ENCODE assay signal across 8 cellular contexts in the genomic region with DNA sequence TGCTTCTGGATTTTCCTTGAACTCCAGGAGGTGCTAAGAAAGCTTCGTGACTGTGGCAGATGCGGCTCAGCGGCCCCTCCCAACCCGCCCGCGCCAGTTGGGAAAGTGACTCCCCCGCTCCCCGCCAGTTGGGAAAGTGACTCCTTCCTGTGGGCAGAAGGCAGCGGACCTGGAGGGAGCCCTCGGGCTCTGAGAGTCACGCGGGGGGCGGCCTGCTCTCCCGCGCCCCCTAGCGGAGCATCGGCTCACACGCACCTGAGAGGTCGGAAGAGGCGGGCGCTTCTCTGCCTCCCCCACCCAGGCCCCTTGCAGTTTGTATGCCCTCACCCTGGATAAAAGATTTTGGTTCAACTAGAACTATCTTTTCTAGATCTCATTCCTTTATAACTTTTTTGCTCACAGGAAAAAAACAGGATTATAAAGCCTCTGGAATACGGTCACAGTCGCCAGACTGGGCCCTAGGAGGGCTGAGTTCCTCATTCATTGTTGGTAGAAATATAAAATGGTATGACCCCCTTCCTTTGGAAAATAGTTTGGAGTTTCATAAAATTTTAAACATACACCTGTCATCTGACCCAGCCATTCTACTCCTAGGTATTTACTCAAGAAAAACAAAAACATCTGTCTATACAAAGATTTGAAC.
DNase-seq lines count a peak whose midpoint lies in the region; ATAC-seq, FAIRE-seq and TF ChIP-seq lines count a peak whose summit lies in the region.

No MANE protein-coding gene starts in this region.

- H3K79me2 ChIP-seq in DND-41 (ENCODE audit: insufficient read depth, low read length): no peaks in the 10 kb centered on the region

- WGBS in stomach, 5 donors: 33 to 63% (median 35%) methylated on average over 8 to 23 of the region's 23 CpGs

- no peak for DNase-seq in DND-41
- peak in 2 of 3 donors; percentile 57 to 62 for DNase-seq in Peyer's patch
- peak; percentile 9 for DNase-seq in bronchial epithelial cell (ENCODE audit: low read depth)
- DNase-seq in left lung: peak in 1 of 2 donors; percentile 82
- DNase-seq in stomach: peak; percentile 36
- no peak for DNase-seq in NCI-H446 (lab: John Stamatoyannopoulos, UW)

- no peak for TF ChIP-seq EP300 in stomach (IDR thresholded peaks at IDR 0.05)

- H2AFZ ChIP-seq in DND-41 (ENCODE audit: low read depth, low read length): no peak overlapping the region

- FAIRE-seq in bronchial epithelial cell (lab: Jason Lieb, UNC): no peak

- 0 out of 2 replicates have a peak, but pooled peaks cover 7% of the 10 kb centered on the region for H4K20me1 ChIP-seq in DND-41 (ENCODE audit: insufficient read depth, low read length)

- H3K4me1 ChIP-seq in DND-41 (ENCODE audit: insufficient read depth, low read length) (no peaks in the 10 kb centered on the region), Peyer's patch (peaks cover 0 to 21% (median 4%) of the 10 kb centered on the region in 4 donors), left lung (peaks cover 6 to 11% of the 10 kb centered on the region in 2 donors), stomach (peaks cover 17 to 35% (median 30%) of the 10 kb centered on the region in 4 donors)

- no peak for ATAC-seq in DND-41 (ENCODE audit: insufficient read depth, low read depth)
- ATAC-seq in left lung: peak; percentile 63
- ATAC-seq in HG03095 (IDR thresholded peaks at IDR 0.05; ENCODE audit: unreplicated experiment): no peak
- ATAC-seq in GM18861 (IDR thresholded peaks at IDR 0.05; ENCODE audit: unreplicated experiment): no peak

- H3K27me3 ChIP-seq in DND-41 (ENCODE audit: insufficient read depth, low read length, poor library complexity) (peaks cover 10% of the 10 kb centered on the region), Peyer's patch (no peaks in the 10 kb centered on the region), bronchial epithelial cell (ENCODE audit: control insufficient read depth, insufficient read depth, low read length) (peaks cover 2% of the 10 kb centered on the region), left lung (peaks cover 0 to 65% of the 10 kb centered on the region in 2 donors), stomach (peaks cover 0 to 11% (median 9%) of the 10 kb centered on the region in 3 donors)

- TF ChIP-seq POLR2A in Peyer's patch (IDR thresholded peaks at IDR 0.05) (no peak), stomach (IDR thresholded peaks at IDR 0.05) (no peak)

- H3K27ac ChIP-seq in DND-41 (ENCODE audit: low read length): no peak overlapping the region
- H3K27ac ChIP-seq in Peyer's patch: no peak overlapping the region
- H3K27ac ChIP-seq in left lung: no peak overlapping the region
- H3K27ac ChIP-seq in stomach: peak overlapping the region in 1 of 5 donors; percentile 77

- intact Hi-C loops in left lung (cut with DNase I) (loop anchor here in 1 of 2 donors (10.0 kb wide), 1 partner anchor 495 kb away; no protein-coding TSS in a partner anchor), stomach (cut with DNase I; ENCODE audit: low total_unique reads) (no loop called here)

- peaks cover 5% of the 10 kb centered on the region for H3K9me3 ChIP-seq in DND-41 (ENCODE audit: insufficient read depth, low read length, severe bottlenecking)
- H3K9me3 ChIP-seq in Peyer's patch: peaks cover 0 to 3% (median 0%) of the 10 kb centered on the region in 4 donors
- H3K9me3 ChIP-seq in left lung: peaks cover 0 to 9% of the 10 kb centered on the region in 2 donors
- H3K9me3 ChIP-seq in stomach: peaks cover 0 to 7% (median 0%) of the 10 kb centered on the region in 4 donors

- TF ChIP-seq CTCF in DND-41 (IDR thresholded peaks at IDR 0.05; ENCODE audit: borderline replicate concordance, extremely low read depth, low read length, poor library complexity, severe bottlenecking): peak; percentile 33
- TF ChIP-seq CTCF in Peyer's patch (IDR thresholded peaks at IDR 0.05): peak in 5 of 6 experiments; percentile 9 to 57 (median 47)
- peak; percentile 76 for TF ChIP-seq CTCF in bronchial epithelial cell (IDR thresholded peaks at IDR 0.05; ENCODE audit: insufficient read depth, low read length, severe bottlenecking)
- peak; percentile 44 to 66 for TF ChIP-seq CTCF in left lung (IDR thresholded peaks at IDR 0.05)
- peak in 5 of 7 experiments; percentile 14 to 70 (median 61) for TF ChIP-seq CTCF in stomach (IDR thresholded peaks at IDR 0.05)

- H3K4me3 ChIP-seq in DND-41 (ENCODE audit: low read depth in 1 of 2, low read length in 2 of 2) (no peak overlapping the region), Peyer's patch (peak overlapping the region in 2 of 4 donors; percentile 37 to 45), bronchial epithelial cell (ENCODE audit: low read depth, low read length) (no peak overlapping the region), left lung (peak overlapping the region in 1 of 2 donors; percentile 7), stomach (peak overlapping the region in 3 of 4 donors; percentile 18 to 35 (median 24))

- H3K4me2 ChIP-seq in DND-41 (ENCODE audit: insufficient read depth, low read length): no peak overlapping the region

- no peak overlapping the region for H3K9ac ChIP-seq in DND-41 (ENCODE audit: low read depth, low read length)

- H3K36me3 ChIP-seq in DND-41 (ENCODE audit: insufficient read depth, low read length) (no peaks in the 10 kb centered on the region), Peyer's patch (no peaks in the 10 kb centered on the region), bronchial epithelial cell (ENCODE audit: control insufficient read depth, insufficient read depth, low read length) (no peaks in the 10 kb centered on the region), left lung (no peaks in the 10 kb centered on the region), stomach (no peaks in the 10 kb centered on the region)

Comparison
In these comparisons a context has a peak if more than half of its experiments do, and no peak if none do; other contexts are left out.
1. DNase-seq: peak in Peyer's patch (2 of 3), bronchial epithelial cell (single experiment) and stomach (single experiment); none in DND-41 (single experiment) and NCI-H446 (0 of 2).
2. H3K4me3 ChIP-seq: peak in stomach (3 of 4); none in DND-41 (0 of 2) and bronchial epithelial cell (single experiment).
3. Peak in every context shown above with its lines, with median percentiles within 50 percentile points of each other: CTCF ChIP-seq.